8 cellular contexts compared by ENCODE assay signal in genomic region chr2:50401772-50402653, GRCh38.
DNase-seq lines count a peak whose midpoint lies in the region; ATAC-seq and TF ChIP-seq lines count a peak whose summit lies in the region.

No MANE protein-coding gene starts in this region.

- H3K27ac ChIP-seq in RWPE2 (ENCODE audit: poor library complexity, severe bottlenecking) = no peak overlapping the region

- TF ChIP-seq CTCF in RWPE2 (IDR thresholded peaks at IDR 0.05; ENCODE audit: poor library complexity, severe bottlenecking) (peak; percentile 81), epithelial cell of esophagus (IDR thresholded peaks at IDR 0.05; ENCODE audit: insufficient read depth, low read depth, low read length, missing control alignments) (peak; percentile 99)

- H3K27me3 ChIP-seq in RWPE2 (ENCODE audit: insufficient read depth, poor library complexity, severe bottlenecking) = peaks cover 5% of the 10 kb centered on the region

- no peaks in the 10 kb centered on the region for H3K4me1 ChIP-seq in RWPE2 (ENCODE audit: insufficient read depth, poor library complexity, severe bottlenecking)

- H3K36me3 ChIP-seq in RWPE2 (ENCODE audit: low read depth) = no peaks in the 10 kb centered on the region

- peak; percentile 38; the same call in 1 of the 3 replicates for ATAC-seq in RWPE2 (ENCODE audit: low read depth)

- peak; percentile 6 for DNase-seq in activated naive CD4-positive, alpha-beta T cell treated with Interleukin-2 at 50 U/mL for 16 hours
- DNase-seq in activated naive CD4-positive, alpha-beta T cell treated with anti-CD3 and anti-CD28 coated beads, Interleukin-2, amount 50 U/mL, for 16 hours = no peak
- peak; percentile 61 for DNase-seq in H4 (ENCODE audit: low spot score)
- peak; percentile 20 for DNase-seq in M059J (ENCODE audit: low read depth)
- no peak for DNase-seq in RWPE2 (ENCODE audit: low spot score)
- DNase-seq in epithelial cell of esophagus (ENCODE audit: low read depth) = peak; percentile 71
- peak; percentile 30 for DNase-seq in non-pigmented ciliary epithelial cell (ENCODE audit: low read depth)
- no peak for DNase-seq in stimulated activated naive CD4-positive, alpha-beta T cell (lab: John Stamatoyannopoulos, UW)

- H3K4me3 ChIP-seq in RWPE2 (ENCODE audit: severe bottlenecking) (no peak overlapping the region), epithelial cell of esophagus (ENCODE audit: low read length) (no peak overlapping the region)

- H3K9me3 ChIP-seq in RWPE2 (ENCODE audit: severe bottlenecking) = no peaks in the 10 kb centered on the region

Comparison
In these comparisons a context has a peak if more than half of its experiments do, and no peak if none do; other contexts are left out.
1. DNase-seq: peak in activated naive CD4-positive, alpha-beta T cell treated with Interleukin-2 at 50 U/mL for 16 hours (single experiment), H4 (single experiment), M059J (single experiment), epithelial cell of esophagus (single experiment) and non-pigmented ciliary epithelial cell (single experiment); none in activated naive CD4-positive, alpha-beta T cell treated with anti-CD3 and anti-CD28 coated beads, Interleukin-2, amount 50 U/mL, for 16 hours (single experiment), RWPE2 (single experiment) and stimulated activated naive CD4-positive, alpha-beta T cell (0 of 6).